1 cellular context compared by ENCODE assay signal in the genomic region with DNA sequence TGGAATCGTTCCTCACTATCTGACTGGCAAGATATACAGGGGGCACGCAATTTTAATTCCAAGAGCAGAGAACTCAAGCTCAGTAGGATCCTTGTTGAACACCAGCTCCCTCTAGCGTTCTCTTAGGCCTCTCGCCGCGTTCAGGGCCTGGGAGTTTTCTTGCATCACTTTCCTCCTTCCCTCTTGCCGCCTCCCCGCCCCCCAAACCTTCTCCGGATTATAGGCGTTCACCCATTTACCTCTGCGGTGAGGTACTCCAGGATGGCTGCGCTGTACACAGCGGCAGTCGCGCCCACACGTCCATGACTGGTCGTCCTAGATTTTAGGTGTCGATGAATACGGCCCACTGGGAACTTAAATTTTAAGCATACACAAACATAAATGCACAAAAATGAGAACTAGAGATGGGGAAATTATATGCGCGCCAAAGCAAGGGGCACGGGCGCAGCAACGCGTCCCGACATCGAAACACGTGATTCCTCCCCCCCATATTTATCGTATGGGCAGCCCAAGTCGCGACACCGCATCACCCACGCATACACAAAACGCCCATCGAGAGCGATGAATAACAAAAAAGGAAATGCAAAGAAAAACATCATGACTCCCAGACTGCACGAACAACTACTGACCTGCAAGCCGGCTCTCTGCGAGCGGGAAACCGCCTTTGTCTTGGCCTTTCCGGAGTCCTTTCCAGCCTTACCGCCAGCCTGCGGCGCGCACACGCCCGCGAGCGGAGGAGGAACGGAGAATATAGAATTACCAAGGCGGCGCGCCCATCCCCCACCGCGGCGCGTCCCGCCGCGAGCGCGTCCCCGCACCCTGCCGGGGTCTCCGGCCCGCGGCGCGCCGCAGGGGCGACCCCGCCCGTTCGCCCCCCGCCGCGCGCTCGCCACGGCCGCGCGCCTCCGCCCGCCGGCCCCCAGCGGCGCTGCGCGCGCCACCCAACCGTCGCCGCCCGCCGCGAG.
A peak's percentile ranks its signal among the peaks of the same experiment; 100 is the strongest.
TF ChIP-seq lines count a peak whose summit lies in the region.

No MANE protein-coding gene starts in this region.

TF ChIP-seq in K562, 482 proteins besides CTCF, POLR2A, EP300 and RAD21 (continued from another document):
- TF ChIP-seq MGA (IDR thresholded peaks at IDR 0.05) (0 out of 2 replicates have a peak, but pooled peaks have one; percentile 12), CREB1 (IDR thresholded peaks at IDR 0.05) (peak; percentile 15; the same call in 1 of the 2 replicates), CREB1 (CRISPR knock-in tag; IDR thresholded peaks at IDR 0.05) (peak; percentile 40; the same call in 1 of the 2 replicates), SMARCC2 (IDR thresholded peaks at IDR 0.05; ENCODE audit: low read depth) (peak; percentile 46; the same call in 1 of the 2 replicates), CCNT2 (IDR thresholded peaks at IDR 0.05; ENCODE audit: borderline replicate concordance, extremely low read depth, insufficient read length, low read depth, low read length) (peak; percentile 70), YY1 (IDR thresholded peaks at IDR 0.05; ENCODE audit: borderline replicate concordance in 1 of 3, control insufficient read depth in 1 of 3, extremely low read depth in 1 of 3, insufficient read depth in 3 of 3, insufficient read length in 1 of 3, insufficient replicate concordance in 2 of 3, low read depth in 1 of 3, low read length in 2 of 3) (peak in 2 of 3 experiments; percentile 40 to 78), ZNF408 (CRISPR knock-in tag; IDR thresholded peaks at IDR 0.05; ENCODE audit: low read depth) (no peak), ARHGAP35 (IDR thresholded peaks at IDR 0.05; ENCODE audit: partially characterized antibody) (no peak), SNIP1 (IDR thresholded peaks at IDR 0.05; ENCODE audit: low read depth) (no peak), MCM7 (IDR thresholded peaks at IDR 0.05) (no peak), TRIM24 (IDR thresholded peaks at IDR 0.05) (peak in 1 of 2 experiments; percentile 58; a peak in 1 of 4 replicates), MCM2 (IDR thresholded peaks at IDR 0.05; ENCODE audit: low read depth) (no peak)
- TF ChIP-seq, protein P1, sequence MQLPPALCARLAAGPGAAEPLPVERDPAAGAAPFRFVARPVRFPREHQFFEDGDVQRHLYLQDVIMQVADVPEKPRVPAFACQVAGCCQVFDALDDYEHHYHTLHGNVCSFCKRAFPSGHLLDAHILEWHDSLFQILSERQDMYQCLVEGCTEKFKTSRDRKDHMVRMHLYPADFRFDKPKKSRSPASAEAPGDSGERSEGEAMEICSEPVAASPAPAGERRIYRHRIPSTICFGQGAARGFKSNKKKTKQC (CRISPR knock-in tag; IDR thresholded peaks at IDR 0.05) = 0 out of 2 replicates have a peak, but pooled peaks have one; percentile 70
